In genomic region chr5:119274767-119275130, GRCh38 we compare ENCODE assay signal across 9 cellular contexts.
DNase-seq lines count a peak whose midpoint lies in the region; ATAC-seq, FAIRE-seq and TF ChIP-seq lines count a peak whose summit lies in the region.
"Had no signal": no experiment of that assay in that cellular context is flagged by ENCODE, and none has a peak within 500 bp of the region (broad histone marks: within the 10 kb centered on the region; RNA-seq: fewer than 3 reads in every experiment).

No MANE protein-coding gene starts in this region.

- in situ Hi-C loops in astrocyte of the cerebellum (cut with HindIII; ENCODE audit: low sequenced_read_pairs) = no loop called here

- no peaks in the 10 kb centered on the region for H3K9me3 Mint-ChIP-seq in H9

- H3K79me2 ChIP-seq in H9 (ENCODE audit: insufficient read depth, low read length) = no peaks in the 10 kb centered on the region

- no peak overlapping the region for H3K18ac ChIP-seq in H9 (ENCODE audit: insufficient read length, low read depth, low read length)

- CTCF ChIA-PET in A549 (lab: Yijun Ruan, JAX) = interaction anchor here (1.0 to 2.8 kb wide), 5 partner anchors 40 to 287 kb away, joined by 3 to 10 read pairs (median 5); partner anchors contain the start of gene DTWD2

- H3K27ac ChIP-seq in A549 = peak overlapping the region; percentile 39 to 74; a peak in 5 of 6 replicates
- H3K27ac ChIP-seq in H9 (ENCODE audit: insufficient read length, low read depth, low read length) = no peak overlapping the region

- no peaks in the 10 kb centered on the region for H3K23me2 ChIP-seq in H9 (ENCODE audit: insufficient read length, low read depth, low read length, poor library complexity, severe bottlenecking)

- no peak overlapping the region for H3K27ac Mint-ChIP-seq in H9

- POLR2A ChIA-PET in A549 (lab: Yijun Ruan, JAX) = no interaction called here

- H3K14ac ChIP-seq in H9 (ENCODE audit: insufficient read depth, low read length) = no peak overlapping the region

- no peak overlapping the region for H3K4ac ChIP-seq in H9 (ENCODE audit: low read depth, low read length)

- H4K5ac ChIP-seq in H9 (ENCODE audit: insufficient read length, low read depth, low read length) = no peak overlapping the region

- no peak for TF ChIP-seq RAD21 in A549 (conservative IDR thresholded peaks at IDR 0.05 in 1 of 2, IDR thresholded peaks at IDR 0.05 in 1 of 2)

- H3K27me3 Mint-ChIP-seq in H9 (ENCODE audit: low read depth) = peaks cover 6% of the 10 kb centered on the region

- no peaks in the 10 kb centered on the region for H4K20me1 ChIP-seq in H9 (ENCODE audit: control insufficient read depth, insufficient read depth, insufficient read length)

- H3K56ac ChIP-seq in H9 (ENCODE audit: insufficient read length, low read depth, low read length) = no peak overlapping the region

- no peak for FAIRE-seq in A549 (lab: Jason Lieb, UNC)
- FAIRE-seq: colon had no signal

- ATAC-seq in A549 = peak; percentile 45 to 52; a peak in 3 of 6 replicates
- ATAC-seq in GM19025 (IDR thresholded peaks at IDR 0.05; ENCODE audit: low read depth, unreplicated experiment) = peak; percentile 38
- ATAC-seq in HG03575 (IDR thresholded peaks at IDR 0.05; ENCODE audit: extremely low read depth, insufficient number of reproducible peaks, low FRiP score, unreplicated experiment) = peak; percentile 28
- peak; percentile 42 for ATAC-seq in omental fat pad (ENCODE audit: low FRiP score)

- peaks cover 63% of the 10 kb centered on the region for H3K4me1 ChIP-seq in A549
- H3K4me1 ChIP-seq in H9 (ENCODE audit: insufficient read depth, low read length) = 0 out of 2 replicates have a peak, but pooled peaks cover 2% of the 10 kb centered on the region

- H2AK5ac ChIP-seq in H9 (ENCODE audit: insufficient read length, low read length) = no peak overlapping the region

- TF ChIP-seq CTCF in A549 (IDR thresholded peaks at IDR 0.05) = no peak
- TF ChIP-seq CTCF in astrocyte of the cerebellum (IDR thresholded peaks at IDR 0.05; ENCODE audit: low read depth, low read length, missing control alignments) = no peak
- no peak for TF ChIP-seq CTCF in omental fat pad (IDR thresholded peaks at IDR 0.05)
- no peak for TF ChIP-seq CTCF in H9 (conservative IDR thresholded peaks at IDR 0.05)

- no peak overlapping the region for H2BK15ac ChIP-seq in H9 (ENCODE audit: low read depth, low read length)

- H2BK20ac ChIP-seq in H9 (ENCODE audit: low read depth, low read length, poor library complexity, severe bottlenecking) = no peak overlapping the region

- TF ChIP-seq POLR2A in A549 (IDR thresholded peaks at IDR 0.05; ENCODE audit: low read length) = no peak

- H3K36me3 Mint-ChIP-seq in H9 (ENCODE audit: insufficient read depth in 1 of 3, low read depth in 3 of 3) = 0 out of 7 replicates have a peak, but pooled peaks cover 0 to 1% (median 0%) of the 10 kb centered on the region in 3 experiments

- no peak overlapping the region for H4K8ac ChIP-seq in H9 (replicated peaks; ENCODE audit: insufficient read length, low read depth, low read length)

- H2BK5ac ChIP-seq in H9 (ENCODE audit: insufficient read length, low read length) = no peak overlapping the region

- no peak overlapping the region for H3K4me3 ChIP-seq in A549
- H3K4me3 ChIP-seq in astrocyte of the cerebellum (ENCODE audit: low read depth, low read length) = no peak overlapping the region

- H3K4me1 Mint-ChIP-seq in H9 = peaks cover 38 to 47% of the 10 kb centered on the region in 2 experiments

- H3K4me2 ChIP-seq in A549 = peak overlapping the region; percentile 59
- no peak overlapping the region for H3K4me2 ChIP-seq in H9 (ENCODE audit: insufficient read depth, insufficient read length, low read length)

- no peak overlapping the region for H3T11ph ChIP-seq in H9 (ENCODE audit: low read length)

- H3K27me3 ChIP-seq in H9 (ENCODE audit: insufficient read depth, low read length) = no peaks in the 10 kb centered on the region

- no peaks in the 10 kb centered on the region for H3K79me1 ChIP-seq in H9 (ENCODE audit: insufficient read depth, low read depth, low read length, poor library complexity, severe bottlenecking)

- H3K9ac ChIP-seq in H9 (ENCODE audit: extremely low read depth, insufficient read length, low read length) = no peak overlapping the region

- H3K23ac ChIP-seq in H9 (ENCODE audit: insufficient read length, low read depth, low read length) = no peak overlapping the region

- H4K91ac ChIP-seq in H9 (ENCODE audit: insufficient read length, low read depth, low read length) = no peak overlapping the region

- H3K9me3 ChIP-seq in A549 = no peaks in the 10 kb centered on the region
- no peaks in the 10 kb centered on the region for H3K9me3 ChIP-seq in H9 (ENCODE audit: control insufficient read depth, low read depth, low read length)

- DNase-seq in A549 (ENCODE audit: low read depth in 1 of 2, low spot score in 1 of 2) = no peak
- DNase-seq in astrocyte of the cerebellum (ENCODE audit: low read depth) = peak; percentile 53
- no peak for DNase-seq in omental fat pad (ENCODE audit: low spot score)
- no peak for DNase-seq in SK-N-DZ (ENCODE audit: low spot score)
- DNase-seq in H9 = no peak
- no peak for DNase-seq in hippocampal formation (lab: John Stamatoyannopoulos, UW)

- no peak overlapping the region for H2AFZ ChIP-seq in H9 (ENCODE audit: low read length)

- no peak overlapping the region for H2BK12ac ChIP-seq in H9 (ENCODE audit: insufficient read length, low read depth, low read length)

- no peak for TF ChIP-seq EP300 in A549 (IDR thresholded peaks at IDR 0.05)

- no peak overlapping the region for H2BK120ac ChIP-seq in H9 (ENCODE audit: low read depth, low read length, poor library complexity, severe bottlenecking)

- H3K4me3 Mint-ChIP-seq in H9 = no peak overlapping the region

TF ChIP-seq in A549, 52 proteins besides CTCF, POLR2A, EP300 and RAD21:
- TF ChIP-seq HES2 (IDR thresholded peaks at IDR 0.05) = no peak
- TF ChIP-seq KDM5A (IDR thresholded peaks at IDR 0.05) = no peak
- no peak for TF ChIP-seq FOSL2 (IDR thresholded peaks at IDR 0.05)
- no peak for TF ChIP-seq FOSL2 (CRISPR knock-in tag; IDR thresholded peaks at IDR 0.05)
- no peak for TF ChIP-seq GATA3 (IDR thresholded peaks at IDR 0.05; ENCODE audit: borderline replicate concordance)
- no peak for TF ChIP-seq RFX5 (IDR thresholded peaks at IDR 0.05)
- TF ChIP-seq TFCP2L1 (CRISPR knock-in tag; IDR thresholded peaks at IDR 0.05) = no peak
- TF ChIP-seq ELK1 (IDR thresholded peaks at IDR 0.05; ENCODE audit: low read depth, low read length) = no peak
- no peak for TF ChIP-seq MYC (IDR thresholded peaks at IDR 0.05; ENCODE audit: borderline replicate concordance, low read length)
- TF ChIP-seq TP53 (CRISPR knock-in tag; IDR thresholded peaks at IDR 0.05) = no peak
- TF ChIP-seq FOSB (CRISPR knock-in tag; IDR thresholded peaks at IDR 0.05) = no peak
- TF ChIP-seq EHMT2 (IDR thresholded peaks at IDR 0.05; ENCODE audit: low read depth) = no peak
- no peak for TF ChIP-seq HOXB13 (CRISPR knock-in tag; IDR thresholded peaks at IDR 0.05; ENCODE audit: low read depth)
- TF ChIP-seq MAZ (IDR thresholded peaks at IDR 0.05; ENCODE audit: borderline replicate concordance, low read depth, low read length) = no peak
- no peak for TF ChIP-seq ZFP36 (IDR thresholded peaks at IDR 0.05; ENCODE audit: borderline replicate concordance, partially characterized antibody)
- TF ChIP-seq ZC3H11A (IDR thresholded peaks at IDR 0.05) = no peak
- no peak for TF ChIP-seq PBX3 (IDR thresholded peaks at IDR 0.05)
- TF ChIP-seq CBX2 (IDR thresholded peaks at IDR 0.05; ENCODE audit: borderline replicate concordance, low read depth) = no peak
- no peak for TF ChIP-seq SMC3 (IDR thresholded peaks at IDR 0.05)
